Comparison of ENCODE assay signal across 19 cellular contexts in the genomic region with DNA sequence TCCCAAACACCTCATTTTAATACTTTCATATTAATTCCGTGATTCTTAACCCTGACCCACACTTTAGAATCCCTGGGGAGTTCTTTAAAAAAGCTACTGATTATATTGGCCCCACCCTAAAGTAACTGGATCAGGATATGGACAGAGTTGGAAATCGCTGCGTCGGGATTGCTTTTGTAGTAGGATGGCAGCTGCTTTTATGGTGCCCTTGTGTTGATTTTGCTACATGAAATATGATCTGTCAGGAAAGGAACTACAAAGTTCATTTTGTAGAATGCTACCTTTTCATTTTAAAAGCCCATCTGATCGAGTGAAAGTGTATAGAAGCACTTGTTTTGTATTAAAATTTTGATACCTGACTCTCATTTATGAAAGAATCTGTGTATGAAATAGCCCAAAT. TPM values are rescaled to one million over a fixed set of nuclear protein-coding genes. Genes with fewer than 3 reads are reported as not detected.
DNase-seq lines count a peak whose midpoint lies in the region; ATAC-seq and TF ChIP-seq lines count a peak whose summit lies in the region.
"Had no signal": no experiment of that assay in that cellular context is flagged by ENCODE, and none has a peak within 500 bp of the region (broad histone marks: within the 10 kb centered on the region; RNA-seq: fewer than 3 reads in every experiment).

No MANE protein-coding gene starts in this region.

- TF ChIP-seq POLR2A in gastrocnemius medialis (IDR thresholded peaks at IDR 0.05): no peak

- intact Hi-C loops in activated CD8-positive, alpha-beta T cell treated with anti-CD3 and anti-CD28 coated beads for 36 hours (cut with micrococcal nuclease): no loop called here
- intact Hi-C loops in gastrocnemius medialis (cut with DNase I; ENCODE audit: low total_unique reads): no loop called here

- DNase-seq in activated CD8-positive, alpha-beta T cell treated with anti-CD3 and anti-CD28 coated beads for 36 hours: no peak
- DNase-seq in activated CD8-positive, alpha-beta T cell treated with anti-CD3 and anti-CD28 coated beads, Interleukin-2, amount 10 ng/mL, durations not matched to agents 7 days and 5 days: no peak
- DNase-seq in HuH-7 (ENCODE audit: low spot score) (peak; percentile 35), gastrocnemius medialis (no peak), pons (ENCODE audit: low spot score) (no peak)
- DNase-seq in activated naive CD8-positive, alpha-beta T cell treated with anti-CD3 and anti-CD28 coated beads for 36 hours: no peak
- DNase-seq in activated CD4-positive, CD25-positive, alpha-beta regulatory T cell (lab: John Stamatoyannopoulos, UW): no peak
- DNase-seq: activated CD8-positive, alpha-beta memory T cell treated with anti-CD3 and anti-CD28 coated beads for 24 hours; activated gamma-delta T cell; hypothalamus; IMR-90; MM.1S; NK-92 treated with Interleukin-12 subunit alpha and Interleukin-12 subunit beta, amount 100 ng/mL, for 24 hours; occipital lobe; RPMI8226; substantia nigra; T-helper 1 cell; WERI-Rb-1 had no signal

- H3K27ac ChIP-seq in gastrocnemius medialis: peak overlapping the region in 3 of 4 donors; percentile 28 to 59 (median 34)
- H3K27ac ChIP-seq: WERI-Rb-1 had no signal

- no peaks in the 10 kb centered on the region for H3K36me3 ChIP-seq in gastrocnemius medialis
- H3K36me3 ChIP-seq: WERI-Rb-1 had no signal

- H3K9me3 Mint-ChIP-seq in activated CD8-positive, alpha-beta T cell treated with anti-CD3 and anti-CD28 coated beads for 36 hours: peaks cover 4% of the 10 kb centered on the region
- H3K9me3 Mint-ChIP-seq in activated CD8-positive, alpha-beta T cell treated with anti-CD3 and anti-CD28 coated beads, Interleukin-2, amount 10 ng/mL, durations not matched to agents 7 days and 5 days (ENCODE audit: insufficient read depth): peaks cover 5% of the 10 kb centered on the region
- H3K9me3 Mint-ChIP-seq in activated naive CD8-positive, alpha-beta T cell treated with anti-CD3 and anti-CD28 coated beads for 36 hours: peaks cover 17% of the 10 kb centered on the region

- no peaks in the 10 kb centered on the region for H3K27me3 ChIP-seq in gastrocnemius medialis

- ATAC-seq in activated CD8-positive, alpha-beta T cell treated with anti-CD3 and anti-CD28 coated beads for 36 hours: no peak
- no peak for ATAC-seq in activated CD8-positive, alpha-beta T cell treated with anti-CD3 and anti-CD28 coated beads, Interleukin-2, amount 10 ng/mL, durations not matched to agents 7 days and 5 days
- ATAC-seq in gastrocnemius medialis (no peak), GM19467 (IDR thresholded peaks at IDR 0.05; ENCODE audit: unreplicated experiment) (no peak)

- CTCF ChIA-PET in activated CD8-positive, alpha-beta T cell treated with anti-CD3 and anti-CD28 coated beads for 36 hours (lab: Charles Lee): interaction anchor here (0.8 to 1.6 kb wide), 4 partner anchors 11 to 31 kb away, joined by 3 to 7 read pairs (median 4); no protein-coding TSS in a partner anchor
- CTCF ChIA-PET in activated CD8-positive, alpha-beta T cell treated with anti-CD3 and anti-CD28 coated beads, Interleukin-2, amount 10 ng/mL, durations not matched to agents 7 days and 5 days (lab: Charles Lee): interaction anchor here (1.6 kb wide), 1 partner anchor 11 kb away, joined by 7 read pairs; no protein-coding TSS in a partner anchor

- H3K36me3 Mint-ChIP-seq in activated CD8-positive, alpha-beta T cell treated with anti-CD3 and anti-CD28 coated beads for 36 hours (ENCODE audit: low read depth): peaks cover 65% of the 10 kb centered on the region
- peaks cover 64% of the 10 kb centered on the region for H3K36me3 Mint-ChIP-seq in activated CD8-positive, alpha-beta T cell treated with anti-CD3 and anti-CD28 coated beads, Interleukin-2, amount 10 ng/mL, durations not matched to agents 7 days and 5 days (ENCODE audit: low read depth)
- peaks cover 72% of the 10 kb centered on the region for H3K36me3 Mint-ChIP-seq in activated naive CD8-positive, alpha-beta T cell treated with anti-CD3 and anti-CD28 coated beads for 36 hours

- H3K4me3 Mint-ChIP-seq in activated CD8-positive, alpha-beta T cell treated with anti-CD3 and anti-CD28 coated beads for 36 hours: no peak overlapping the region
- H3K4me3 Mint-ChIP-seq in activated CD8-positive, alpha-beta T cell treated with anti-CD3 and anti-CD28 coated beads, Interleukin-2, amount 10 ng/mL, durations not matched to agents 7 days and 5 days: no peak overlapping the region
- H3K4me3 Mint-ChIP-seq in activated naive CD8-positive, alpha-beta T cell treated with anti-CD3 and anti-CD28 coated beads for 36 hours: no peak overlapping the region

- H3K4me3 ChIP-seq in gastrocnemius medialis: no peak overlapping the region

- H3K4me1 Mint-ChIP-seq in activated CD8-positive, alpha-beta T cell treated with anti-CD3 and anti-CD28 coated beads for 36 hours (ENCODE audit: low read depth): peaks cover 75% of the 10 kb centered on the region
- H3K4me1 Mint-ChIP-seq in activated CD8-positive, alpha-beta T cell treated with anti-CD3 and anti-CD28 coated beads, Interleukin-2, amount 10 ng/mL, durations not matched to agents 7 days and 5 days (ENCODE audit: low read depth): peaks cover 46% of the 10 kb centered on the region
- H3K4me1 Mint-ChIP-seq in activated naive CD8-positive, alpha-beta T cell treated with anti-CD3 and anti-CD28 coated beads for 36 hours: peaks cover 68% of the 10 kb centered on the region

- POLR2A ChIA-PET in activated CD8-positive, alpha-beta T cell treated with anti-CD3 and anti-CD28 coated beads for 36 hours (lab: Charles Lee): interaction anchor here (1.0 to 1.2 kb wide), 3 partner anchors 8 to 12 kb away, joined by 3 to 4 read pairs (median 3); no protein-coding TSS in a partner anchor
- POLR2A ChIA-PET in activated CD8-positive, alpha-beta T cell treated with anti-CD3 and anti-CD28 coated beads, Interleukin-2, amount 10 ng/mL, durations not matched to agents 7 days and 5 days (lab: Charles Lee): no interaction called here

- H3K4me1 ChIP-seq in gastrocnemius medialis: peaks cover 49 to 72% of the 10 kb centered on the region in 2 donors

- in situ Hi-C loops in gastrocnemius medialis (cut with MboI; ENCODE audit: low sequenced_read_pairs in 4 of 4): no loop called here

- peak overlapping the region; percentile 26 for H3K27ac Mint-ChIP-seq in activated CD8-positive, alpha-beta T cell treated with anti-CD3 and anti-CD28 coated beads for 36 hours
- H3K27ac Mint-ChIP-seq in activated CD8-positive, alpha-beta T cell treated with anti-CD3 and anti-CD28 coated beads, Interleukin-2, amount 10 ng/mL, durations not matched to agents 7 days and 5 days: no peak overlapping the region
- H3K27ac Mint-ChIP-seq in activated naive CD8-positive, alpha-beta T cell treated with anti-CD3 and anti-CD28 coated beads for 36 hours: peak overlapping the region; percentile 4

- H3K27me3 Mint-ChIP-seq in activated CD8-positive, alpha-beta T cell treated with anti-CD3 and anti-CD28 coated beads for 36 hours: no peaks in the 10 kb centered on the region
- H3K27me3 Mint-ChIP-seq in activated CD8-positive, alpha-beta T cell treated with anti-CD3 and anti-CD28 coated beads, Interleukin-2, amount 10 ng/mL, durations not matched to agents 7 days and 5 days (ENCODE audit: low read depth): no peaks in the 10 kb centered on the region
- no peaks in the 10 kb centered on the region for H3K27me3 Mint-ChIP-seq in activated naive CD8-positive, alpha-beta T cell treated with anti-CD3 and anti-CD28 coated beads for 36 hours

- no peaks in the 10 kb centered on the region for H3K9me3 ChIP-seq in gastrocnemius medialis

- no peak for TF ChIP-seq CTCF in activated CD8-positive, alpha-beta T cell treated with anti-CD3 and anti-CD28 coated beads for 36 hours (IDR thresholded peaks at IDR 0.05)
- TF ChIP-seq CTCF in gastrocnemius medialis (IDR thresholded peaks at IDR 0.05 in 4 of 5, conservative IDR thresholded peaks at IDR 0.05 in 1 of 5): no peak

RNA-seq across cellular contexts. Expression of a gene that starts 43.6 kb away (rescaled TPM):
- total RNA-seq in activated CD8-positive, alpha-beta T cell treated with anti-CD3 and anti-CD28 coated beads for 36 hours: 10 to 100 TPM; 51.7 to 52.4 TPM
- 10 to 100 TPM; 54.9 to 58.4 TPM for total RNA-seq in activated CD8-positive, alpha-beta T cell treated with anti-CD3 and anti-CD28 coated beads, Interleukin-2, amount 10 ng/mL, durations not matched to agents 7 days and 5 days
- 10 to 100 TPM; 45.4 to 48.1 TPM for total RNA-seq in activated naive CD8-positive, alpha-beta T cell treated with anti-CD3 and anti-CD28 coated beads for 36 hours
- 10 to 100 TPM in 1 of 4 donors, 1 to 10 TPM in 3; 4.6 to 21.4 (median 9.5) TPM for total RNA-seq in gastrocnemius medialis
